ENCODE assay signal across 10 cellular contexts in genomic region chr3:29334652-29335189, GRCh38. TPM values are rescaled to one million over a fixed set of nuclear protein-coding genes. Genes with fewer than 3 reads are reported as not detected.
A peak's percentile ranks its signal among the peaks of the same experiment; 100 is the strongest.
DNase-seq lines count a peak whose midpoint lies in the region; ATAC-seq and TF ChIP-seq lines count a peak whose summit lies in the region.
"Had no signal": no experiment of that assay in that cellular context is flagged by ENCODE, and none has a peak within 500 bp of the region (broad histone marks: within the 10 kb centered on the region; RNA-seq: fewer than 3 reads in every experiment).

No MANE protein-coding gene starts in this region.

- no peaks in the 10 kb centered on the region for H3K36me3 Mint-ChIP-seq in HFFc6 (ENCODE audit: low read depth)
- H3K36me3 Mint-ChIP-seq: CD8-positive, alpha-beta memory T cell; IgD-negative memory B cell had no signal

- H3K4me3 Mint-ChIP-seq in HFFc6, result peak overlapping the region; percentile 88
- H3K4me3 Mint-ChIP-seq: CD8-positive, alpha-beta memory T cell; IgD-negative memory B cell had no signal

- peaks cover 95% of the 10 kb centered on the region for H3K4me1 Mint-ChIP-seq in HFFc6 (ENCODE audit: low read depth)
- H3K4me1 Mint-ChIP-seq: CD8-positive, alpha-beta memory T cell; IgD-negative memory B cell had no signal

- no peaks in the 10 kb centered on the region for H3K27me3 ChIP-seq in foreskin keratinocyte
- H3K27me3 ChIP-seq in skeletal muscle tissue (ENCODE audit: control insufficient read depth in 3 of 3, insufficient read depth in 3 of 3, low read length in 3 of 3), result no peaks in the 10 kb centered on the region

- DNase-seq in HFFc6 (no peak), foreskin keratinocyte (peak in 1 of 2 donors; percentile 37), COR-L47 (lab: John Stamatoyannopoulos, UW) (no peak), ureter (ENCODE audit: low spot score) (no peak)
- no peak for DNase-seq in stimulated activated CD4-positive, alpha-beta T cell treated with anti-CD3 and anti-CD28 coated beads, Interleukin-4, amount 100 ng/mL, for 4 hours
- DNase-seq: CD8-positive, alpha-beta memory T cell had no signal

- no peaks in the 10 kb centered on the region for H3K36me3 ChIP-seq in skeletal muscle tissue (ENCODE audit: control insufficient read depth in 3 of 3, insufficient read depth in 3 of 3, low read length in 3 of 3)

- H3K4me1 ChIP-seq in foreskin keratinocyte (peaks cover 47% of the 10 kb centered on the region), skeletal muscle tissue (ENCODE audit: control insufficient read depth in 3 of 3, insufficient read depth in 3 of 3, low read length in 3 of 3) (peaks cover 10 to 43% (median 36%) of the 10 kb centered on the region in 3 donors)

- no peaks in the 10 kb centered on the region for H3K9me3 ChIP-seq in skeletal muscle tissue (ENCODE audit: control insufficient read depth in 3 of 3, low read length in 3 of 3)

- H3K27ac Mint-ChIP-seq in HFFc6, result peak overlapping the region; percentile 95
- H3K27ac Mint-ChIP-seq: CD8-positive, alpha-beta memory T cell; IgD-negative memory B cell had no signal

- no peaks in the 10 kb centered on the region for H3K9me3 Mint-ChIP-seq in HFFc6
- H3K9me3 Mint-ChIP-seq: IgD-negative memory B cell had no signal

- ATAC-seq in SK-N-SH treated with all-trans-retinoic acid at 6 μM for 48 hours (peak; percentile 7), foreskin keratinocyte (peak; percentile 19), GM21381 (IDR thresholded peaks at IDR 0.05; ENCODE audit: unreplicated experiment) (no peak)

- H3K27me3 Mint-ChIP-seq in HFFc6 (ENCODE audit: insufficient read depth), result no peaks in the 10 kb centered on the region; the same call in 1 of the 2 replicates
- H3K27me3 Mint-ChIP-seq: CD8-positive, alpha-beta memory T cell; IgD-negative memory B cell had no signal

- TF ChIP-seq CTCF in HFFc6 (IDR thresholded peaks at IDR 0.05) (no peak), foreskin keratinocyte (conservative IDR thresholded peaks at IDR 0.05) (no peak)

- peak overlapping the region; percentile 37 to 57 (median 56) for H3K4me3 ChIP-seq in skeletal muscle tissue (ENCODE audit: low read length in 3 of 3)

- peak overlapping the region in 2 of 3 donors; percentile 61 to 62 for H3K9ac ChIP-seq in skeletal muscle tissue (ENCODE audit: low read depth in 1 of 3, low read length in 3 of 3)

- H3K27ac ChIP-seq in foreskin keratinocyte (peak overlapping the region; percentile 75), skeletal muscle tissue (ENCODE audit: low read depth, low read length) (peak overlapping the region; percentile 74)

TF ChIP-seq in SK-N-SH treated with all-trans-retinoic acid at 6 μM for 48 hours, 23 proteins besides CTCF, POLR2A, EP300 and RAD21:
- no peak for TF ChIP-seq TSHZ2 (CRISPR knock-in tag; IDR thresholded peaks at IDR 0.05)
- no peak for TF ChIP-seq RARB (CRISPR knock-in tag; IDR thresholded peaks at IDR 0.05)
- TF ChIP-seq ISL1 (CRISPR knock-in tag; IDR thresholded peaks at IDR 0.05), result peak; percentile 85

RNA-seq across cellular contexts. Expression of gene RBMS3, which starts 53.9 kb away (rescaled TPM):
- total RNA-seq in HFFc6 (2021; fragmentation: NEBNext Ultra II Directional; extraction: Animal tissue kit (Norgen Biotek cat#: 25700)), result 10 to 100 TPM; 22.8 to 46.9 (median 39.4) TPM
- total RNA-seq in foreskin keratinocyte, result 9.6 and 11.1 TPM in 2 replicates
- polyA plus RNA-seq in foreskin keratinocyte, result 1.8 and 3.0 TPM in 2 replicates
- total RNA-seq in skeletal muscle tissue, result 79.9 TPM
- total RNA-seq in ureter, result 79.3 TPM
- polyA plus RNA-seq: IgD-negative memory B cell had no signal
